Comparison of ENCODE assay signal across 1 cellular context in the genomic region with DNA sequence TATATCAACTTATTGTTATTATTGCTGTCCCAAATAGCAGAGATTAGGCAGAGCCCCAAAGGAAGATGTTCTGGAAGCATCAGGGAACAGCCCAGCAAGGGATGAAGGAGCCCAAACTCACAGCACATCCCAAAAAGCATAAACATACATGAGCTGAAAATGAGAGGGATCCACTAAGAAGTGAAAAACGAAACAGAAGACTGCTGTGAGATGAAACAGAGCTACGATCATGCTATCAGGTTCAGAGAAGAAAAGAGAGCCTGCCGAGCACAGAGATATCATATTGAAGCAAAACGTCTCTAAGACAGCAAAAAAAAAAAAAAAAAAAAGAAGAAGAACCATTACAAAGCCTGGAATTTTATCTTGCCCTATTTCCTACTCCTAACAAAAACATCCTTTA.
TF ChIP-seq lines count a peak whose summit lies in the region.

No MANE protein-coding gene starts in this region.

TF ChIP-seq in H1, 55 proteins besides CTCF, POLR2A, EP300 and RAD21:
- no peak for TF ChIP-seq TAF7 (optimal IDR thresholded peaks at IDR 0.05; ENCODE audit: borderline replicate concordance, low read depth, low read length)
- no peak for TF ChIP-seq CREB1 (IDR thresholded peaks at IDR 0.05)
- no peak for TF ChIP-seq SP1 (IDR thresholded peaks at IDR 0.05; ENCODE audit: low read depth, low read length)
- TF ChIP-seq KDM5A (IDR thresholded peaks at IDR 0.05; ENCODE audit: low read length): no peak
- TF ChIP-seq E2F6 (IDR thresholded peaks at IDR 0.05): no peak
- no peak for TF ChIP-seq BRCA1 (IDR thresholded peaks at IDR 0.05; ENCODE audit: low read depth, low read length)
- no peak for TF ChIP-seq PHF8 (conservative IDR thresholded peaks at IDR 0.05; ENCODE audit: low read depth, low read length)
TF ChIP-seq in H1: peak in this region for 0.
